ENCODE assay signal across 27 cellular contexts in the genomic region with DNA sequence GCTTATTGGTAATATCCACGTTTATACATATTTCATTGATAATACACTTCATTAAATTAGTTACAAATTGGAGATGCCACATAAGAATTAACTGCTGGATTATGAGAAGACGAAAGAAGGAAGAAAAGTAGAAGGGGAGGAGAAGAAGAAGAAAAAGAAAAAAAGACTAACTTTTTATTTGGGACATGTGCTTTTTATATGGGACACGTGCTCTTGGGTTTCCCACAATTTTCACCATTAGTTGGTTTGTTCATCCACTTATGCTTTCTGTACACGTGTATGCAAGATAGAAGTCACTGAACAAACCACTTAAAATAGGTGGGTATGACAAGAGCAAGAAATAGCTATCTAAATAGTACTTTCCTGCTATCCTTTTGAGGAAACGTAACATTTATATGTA.
"Had no signal": no experiment of that assay in that cellular context is flagged by ENCODE, and none has a peak within 500 bp of the region (broad histone marks: within the 10 kb centered on the region; RNA-seq: fewer than 3 reads in every experiment).

No MANE protein-coding gene starts in this region.

- DNase-seq: stimulated activated CD4-positive, alpha-beta T cell treated with anti-CD3 and anti-CD28 coated beads, Interleukin-2, amount 100 ng/mL, for 48 hours; stimulated activated CD4-positive, alpha-beta T cell treated with anti-CD3 and anti-CD28 coated beads, Interleukin-4, amount 100 ng/mL, for 1 hour; stimulated activated CD4-positive, alpha-beta T cell treated with anti-CD3 and anti-CD28 coated beads, Interleukin-4, amount 100 ng/mL, for 24 hours; stimulated activated CD4-positive, alpha-beta T cell treated with anti-CD3 and anti-CD28 coated beads, Interleukin-4, amount 100 ng/mL, for 4 hours; stimulated activated CD8-positive, alpha-beta memory T cell treated with anti-CD3 and anti-CD28 coated beads, Interleukin-4, amount 100 ng/mL, for 48 hours; stimulated activated naive B cell treated with anti-CD40 and anti-IgM and Interleukin-4, amounts not matched to agents 10 μg/mL and 1 μg/mL and 100 μg/mL, for 72 hours; stimulated activated naive CD4-positive, alpha-beta T cell; stimulated activated naive CD4-positive, alpha-beta T cell treated with Interleukin-2 at 50 U/mL for 16 hours; stimulated activated naive CD8-positive, alpha-beta T cell treated with anti-CD3 and anti-CD28 coated beads, Interleukin-15, amount 100 ng/mL, for 72 hours; stimulated activated naive CD8-positive, alpha-beta T cell treated with anti-CD3 and anti-CD28 coated beads, Interleukin-15, Interleukin-2, amounts not matched to agents 100 U/mL and 50 U/mL, for 24 hours; stomach; substantia nigra; testis; thyroid gland; tibial artery; transverse colon; trophoblast cell; upper lobe of left lung; upper lobe of right lung; uterus had no signal

- H3K27ac ChIP-seq: stomach, suprapubic skin, testis, thoracic aorta, thyroid gland, tibial artery, tibial nerve, transverse colon, upper lobe of left lung, upper lobe of right lung, uterus, vagina had no signal

- ATAC-seq: stimulated activated effector memory CD8-positive, alpha-beta T cell treated with anti-CD3 and anti-CD28 coated beads, Interleukin-12 subunit alpha, Interleukin-12 subunit beta, amount 100 ng/mL, for 72 hours; stimulated activated memory B cell treated with anti-CD40 and anti-IgM and Interleukin-4, amounts not matched to agents 10 μg/mL and 1 μg/mL and 100 μg/mL, for 72 hours; stimulated activated naive B cell treated with anti-CD40 and anti-IgM and Interleukin-4, amounts not matched to agents 10 μg/mL and 1 μg/mL and 100 μg/mL, for 72 hours; stimulated activated naive CD8-positive, alpha-beta T cell treated with anti-CD3 and anti-CD28 coated beads, Interleukin-15, amount 100 ng/mL, for 72 hours; stimulated activated naive CD8-positive, alpha-beta T cell treated with anti-CD3 and anti-CD28 coated beads, Interleukin-15, Interleukin-2, amounts not matched to agents 100 U/mL and 50 U/mL, for 24 hours; upper lobe of right lung had no signal

- FAIRE-seq: urothelium cell line had no signal

- H3K9me3 ChIP-seq: suprapubic skin, testis, thoracic aorta, thyroid gland, tibial artery, tibial nerve, transverse colon, upper lobe of left lung, upper lobe of right lung, uterus, vagina had no signal

- H3K36me3 ChIP-seq: stomach, suprapubic skin, thoracic aorta, thyroid gland, tibial artery, tibial nerve, transverse colon, upper lobe of left lung, upper lobe of right lung, uterus, vagina had no signal

- H3K27me3 ChIP-seq: stomach, suprapubic skin, testis, thyroid gland, tibial artery, tibial nerve, transverse colon, upper lobe of left lung, upper lobe of right lung, uterus, vagina had no signal

- H3K4me3 ChIP-seq: stomach, suprapubic skin, testis, thoracic aorta, thyroid gland, tibial artery, tibial nerve, transverse colon, upper lobe of left lung, upper lobe of right lung, uterus, vagina had no signal

- H3K4me1 ChIP-seq: stomach, suprapubic skin, testis, thyroid gland, tibial artery, tibial nerve, transverse colon, upper lobe of left lung, upper lobe of right lung, uterus, vagina had no signal
